ENCODE assay signal across 9 cellular contexts in genomic region chr9:120655005-120655622, GRCh38. TPM values are rescaled to one million over a fixed set of nuclear protein-coding genes. Genes with fewer than 3 reads are reported as not detected.
DNase-seq lines count a peak whose midpoint lies in the region; ATAC-seq and TF ChIP-seq lines count a peak whose summit lies in the region.
"Had no signal": no experiment of that assay in that cellular context is flagged by ENCODE, and none has a peak within 500 bp of the region (broad histone marks: within the 10 kb centered on the region; RNA-seq: fewer than 3 reads in every experiment).

No MANE protein-coding gene starts in this region.

- no peak for TF ChIP-seq CTCF in epithelial cell of esophagus (IDR thresholded peaks at IDR 0.05; ENCODE audit: insufficient read depth, low read depth, low read length, missing control alignments)

- ATAC-seq in GM21381 (IDR thresholded peaks at IDR 0.05; ENCODE audit: unreplicated experiment): peak; percentile 71
- no peak for ATAC-seq in HG03439 (IDR thresholded peaks at IDR 0.05; ENCODE audit: unreplicated experiment)
- no peak for ATAC-seq in GM21526 (IDR thresholded peaks at IDR 0.05; ENCODE audit: low FRiP score, unreplicated experiment)

- H3K4me3 ChIP-seq in epithelial cell of esophagus (ENCODE audit: low read length): no peak overlapping the region

- DNase-seq in AG08395 (ENCODE audit: low spot score): peak; percentile 7
- DNase-seq in LHCN-M2 (ENCODE audit: low read depth): peak; percentile 76
- DNase-seq in epithelial cell of esophagus (ENCODE audit: low read depth): peak; percentile 82
- DNase-seq in NCI-H2196 (lab: John Stamatoyannopoulos, UW; ENCODE audit: unreplicated experiment): no peak
- no peak for DNase-seq in DMS114 treated with DMSO at 0.1 percent for 48 hours (lab: John Stamatoyannopoulos, UW; ENCODE audit: unreplicated experiment)
- DNase-seq: effector CD8-positive, alpha-beta T cell had no signal

RNA-seq across cellular contexts. Expression of gene MEGF9, which starts 59.2 kb away (rescaled TPM):
- 7.5 and 9.4 TPM in 2 replicates for total RNA-seq in LHCN-M2 (2014; rRNA removed)
- polyA plus RNA-seq in LHCN-M2 (2012): 6.2 TPM

Comparison
In these comparisons a context has a peak if more than half of its experiments do, and no peak if none do; other contexts are left out.
1. DNase-seq: peak in AG08395 (single experiment), LHCN-M2 (single experiment) and epithelial cell of esophagus (single experiment); none in NCI-H2196 (single experiment) and DMS114 treated with DMSO at 0.1 percent for 48 hours (single experiment).